ENCODE assay signal across 8 cellular contexts in the genomic region with DNA sequence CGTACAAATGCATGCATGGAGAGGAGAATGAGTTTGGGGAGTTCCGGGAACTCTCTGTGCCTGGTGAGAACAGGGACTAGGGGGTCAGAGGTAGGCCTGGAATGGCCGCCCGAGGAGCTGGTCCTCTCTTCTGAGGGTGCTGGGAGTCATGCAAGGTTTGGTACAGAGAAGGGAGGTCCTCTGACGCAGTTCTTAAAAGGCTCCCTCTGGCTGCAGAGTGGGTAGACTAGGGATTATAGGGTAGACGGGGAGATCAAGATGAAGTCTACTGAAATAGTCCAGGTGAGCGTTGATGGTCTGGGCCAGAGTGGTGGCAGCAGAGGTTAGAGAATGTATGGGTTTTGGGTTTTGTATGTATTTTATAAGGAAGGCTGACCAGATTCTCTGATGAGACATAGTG. TPM values are rescaled to one million over a fixed set of nuclear protein-coding genes. Genes with fewer than 3 reads are reported as not detected.
DNase-seq lines count a peak whose midpoint lies in the region; ATAC-seq and TF ChIP-seq lines count a peak whose summit lies in the region.

No MANE protein-coding gene starts in this region.

- peak; percentile 3 for TF ChIP-seq CTCF in GM20000 (IDR thresholded peaks at IDR 0.05; ENCODE audit: extremely low read depth, missing control alignments)
- no peak for TF ChIP-seq CTCF in SU-DHL-6 (IDR thresholded peaks at IDR 0.05; ENCODE audit: insufficient read depth, low read length, poor library complexity, severe bottlenecking)
- TF ChIP-seq CTCF in gastroesophageal sphincter (IDR thresholded peaks at IDR 0.05) = no peak

- H3K4me2 ChIP-seq in SU-DHL-6 (ENCODE audit: low read depth, low read length, poor library complexity, severe bottlenecking) = peak overlapping the region; percentile 63

- DNase-seq in GM20000 (ENCODE audit: low spot score) = no peak
- no peak for DNase-seq in skeletal muscle cell (ENCODE audit: low read depth)
- DNase-seq in foreskin melanocyte = no peak
- DNase-seq in amniotic stem cell (lab: John Stamatoyannopoulos, UW) = no peak
- no peak for DNase-seq in activated CD8-positive, alpha-beta memory T cell treated with anti-CD3 and anti-CD28 coated beads for 24 hours

- H3K4me3 ChIP-seq in SU-DHL-6 (ENCODE audit: insufficient read depth, low read length, poor library complexity, severe bottlenecking) (peak overlapping the region; percentile 79), gastroesophageal sphincter (peak overlapping the region; percentile 60 to 93), skeletal muscle cell (ENCODE audit: low read depth, low read length) (peak overlapping the region; percentile 99)

- peaks cover 14% of the 10 kb centered on the region for H3K79me2 ChIP-seq in SU-DHL-6 (ENCODE audit: insufficient read depth, low read length)

- H3K36me3 ChIP-seq in SU-DHL-6 (ENCODE audit: low read length) = no peaks in the 10 kb centered on the region
- H3K36me3 ChIP-seq in gastroesophageal sphincter = peaks cover 5 to 44% of the 10 kb centered on the region in 2 donors

- peak overlapping the region; percentile 65 for H3K9ac ChIP-seq in SU-DHL-6 (ENCODE audit: low read length)

- peaks cover 0 to 34% (median 9%) of the 10 kb centered on the region in 3 donors for H3K4me1 ChIP-seq in gastroesophageal sphincter

- H4K20me1 ChIP-seq in SU-DHL-6 (ENCODE audit: low read depth, low read length) = no peaks in the 10 kb centered on the region

- no peaks in the 10 kb centered on the region for H3F3A ChIP-seq in SU-DHL-6 (ENCODE audit: insufficient read depth)

- H3K27me3 ChIP-seq in SU-DHL-6 (ENCODE audit: low read length) (no peaks in the 10 kb centered on the region), gastroesophageal sphincter (no peaks in the 10 kb centered on the region)

- ATAC-seq in gastroesophageal sphincter = no peak
- no peak for ATAC-seq in HG02588 (IDR thresholded peaks at IDR 0.05; ENCODE audit: unreplicated experiment)

- TF ChIP-seq POLR2A in gastroesophageal sphincter (IDR thresholded peaks at IDR 0.05) = no peak

- no peaks in the 10 kb centered on the region for H3K9me2 ChIP-seq in SU-DHL-6 (replicated peaks; ENCODE audit: insufficient read depth, low read length)

- 18% methylated on average over 7 of the region's 7 CpGs; no CpG with 5 or more reads in 1 of the 2 donors for WGBS in gastroesophageal sphincter (ENCODE audit: low coverage in 1 of 2), 2 donors

- TF ChIP-seq EP300 in gastroesophageal sphincter (IDR thresholded peaks at IDR 0.05) = no peak

- H3K9me3 ChIP-seq in SU-DHL-6 (ENCODE audit: insufficient read depth, low read length) = no peaks in the 10 kb centered on the region
- peaks cover 0 to 46% (median 0%) of the 10 kb centered on the region in 3 donors for H3K9me3 ChIP-seq in gastroesophageal sphincter

- no peak overlapping the region for H3K27ac ChIP-seq in SU-DHL-6 (ENCODE audit: low read depth, low read length)
- peak overlapping the region in 3 of 4 donors; percentile 85 to 89 (median 87) for H3K27ac ChIP-seq in gastroesophageal sphincter

- no peak overlapping the region for H2AFZ ChIP-seq in SU-DHL-6 (ENCODE audit: low read depth, low read length, severe bottlenecking)

RNA-seq across cellular contexts. Expression of a gene that starts 0.8 kb away (rescaled TPM):
- total RNA-seq in gastroesophageal sphincter = 10 to 100 TPM in 3 of 4 donors, 1 to 10 TPM in 1; 9.2 to 12.2 (median 10.9) TPM

RNA-seq across cellular contexts. Expression of a gene that starts 11.5 kb away (rescaled TPM):
- total RNA-seq in gastroesophageal sphincter = 10 to 100 TPM in 3 of 4 donors, 1 to 10 TPM in 1; 9.0 to 17.0 (median 13.2) TPM

RNA-seq across cellular contexts. Expression of a gene that starts 11.5 kb away (rescaled TPM):
- 1 to 10 TPM; 1.0 to 4.8 (median 2.0) TPM for total RNA-seq in gastroesophageal sphincter

RNA-seq across cellular contexts. Expression of a gene that starts 31.6 kb away (rescaled TPM):
- 10 to 100 TPM in 1 of 4 donors, 1 to 10 TPM in 3; 9.3 to 11.7 (median 9.7) TPM for total RNA-seq in gastroesophageal sphincter

RNA-seq across cellular contexts. Expression of a gene that starts 37.8 kb away (rescaled TPM):
- total RNA-seq in gastroesophageal sphincter = 10 to 100 TPM; 17.9 to 36.8 (median 21.8) TPM
